ENCODE assay signal across 1 cellular context in genomic region chr6:128400875-128401274, GRCh38.
TF ChIP-seq lines count a peak whose summit lies in the region.

No MANE protein-coding gene starts in this region.

TF ChIP-seq in GM23338, 12 proteins besides CTCF, POLR2A, EP300 and RAD21 (continued from another document):
- TF ChIP-seq ZNF462 (CRISPR knock-in tag; IDR thresholded peaks at IDR 0.05) (no peak), JUNB (IDR thresholded peaks at IDR 0.05; ENCODE audit: unreplicated experiment) (no peak), REST (IDR thresholded peaks at IDR 0.05; ENCODE audit: unreplicated experiment) (no peak), ETS1 (IDR thresholded peaks at IDR 0.05) (no peak), EZH2 (IDR thresholded peaks at IDR 0.05; ENCODE audit: low read depth, unreplicated experiment) (no peak), NANOG (IDR thresholded peaks at IDR 0.05; ENCODE audit: borderline replicate concordance) (no peak), CREB1 (CRISPR knock-in tag; IDR thresholded peaks at IDR 0.05; ENCODE audit: low read depth) (no peak)
TF ChIP-seq in GM23338: peak in this region for 0.
